Comparison of ENCODE assay signal across 1 cellular context in genomic region chr11:111330234-111330893, GRCh38.
A peak's percentile ranks its signal among the peaks of the same experiment; 100 is the strongest.
TF ChIP-seq lines count a peak whose summit lies in the region.

No MANE protein-coding gene starts in this region.

TF ChIP-seq in HepG2, 621 proteins besides CTCF, POLR2A, EP300 and RAD21 (continues in another document):
- TF ChIP-seq ZBTB7A (CRISPR knock-in tag; IDR thresholded peaks at IDR 0.05) (0 out of 2 replicates have a peak, but pooled peaks have one; percentile 20), SMAD3 (CRISPR knock-in tag; IDR thresholded peaks at IDR 0.05) (no peak), POLR2AphosphoS2 (IDR thresholded peaks at IDR 0.05; ENCODE audit: low read depth, low read length) (no peak), SOX6 (IDR thresholded peaks at IDR 0.05) (no peak), SOX6 (CRISPR knock-in tag; IDR thresholded peaks at IDR 0.05) (peak; percentile 29; the same call in 1 of the 2 replicates), ZNF12 (CRISPR knock-in tag; IDR thresholded peaks at IDR 0.05) (no peak), ZHX1 (CRISPR knock-in tag; IDR thresholded peaks at IDR 0.05; ENCODE audit: low read depth) (no peak), RXRA (CRISPR knock-in tag; IDR thresholded peaks at IDR 0.05) (peak; percentile 91), KLF15 (CRISPR knock-in tag; IDR thresholded peaks at IDR 0.05; ENCODE audit: borderline replicate concordance) (no peak), HNRNPL (IDR thresholded peaks at IDR 0.05; ENCODE audit: low read depth, low read length) (0 out of 2 replicates have a peak, but pooled peaks have one; percentile 54), KLF6 (CRISPR knock-in tag; IDR thresholded peaks at IDR 0.05) (no peak), HOXD1 (CRISPR knock-in tag; IDR thresholded peaks at IDR 0.05) (no peak), ZZZ3 (CRISPR knock-in tag; IDR thresholded peaks at IDR 0.05; ENCODE audit: borderline replicate concordance) (no peak), NBN (conservative IDR thresholded peaks at IDR 0.05) (no peak), GPN1 (CRISPR knock-in tag; IDR thresholded peaks at IDR 0.05; ENCODE audit: borderline replicate concordance) (no peak), DMAP1 (CRISPR knock-in tag; IDR thresholded peaks at IDR 0.05) (0 out of 2 replicates have a peak, but pooled peaks have one; percentile 21), ZNF160 (CRISPR knock-in tag; IDR thresholded peaks at IDR 0.05) (no peak), CSRNP2 (CRISPR knock-in tag; conservative IDR thresholded peaks at IDR 0.05; ENCODE audit: low read depth) (no peak), ZSCAN5A (CRISPR knock-in tag; IDR thresholded peaks at IDR 0.05; ENCODE audit: borderline replicate concordance) (no peak), ZNF607 (CRISPR knock-in tag; IDR thresholded peaks at IDR 0.05; ENCODE audit: borderline replicate concordance) (no peak), CEBPB (IDR thresholded peaks at IDR 0.05; ENCODE audit: borderline replicate concordance, low read depth, low read length) (no peak), ZSCAN25 (CRISPR knock-in tag; IDR thresholded peaks at IDR 0.05) (no peak), NFAT5 (CRISPR knock-in tag; IDR thresholded peaks at IDR 0.05) (no peak), ZNF383 (CRISPR knock-in tag; IDR thresholded peaks at IDR 0.05; ENCODE audit: borderline replicate concordance) (no peak), HNF4A (CRISPR knock-in tag; IDR thresholded peaks at IDR 0.05) (peak; percentile 88), FOXJ3 (CRISPR knock-in tag; IDR thresholded peaks at IDR 0.05; ENCODE audit: borderline replicate concordance) (0 out of 2 replicates have a peak, but pooled peaks have one; percentile 44), ZNF839 (CRISPR knock-in tag; IDR thresholded peaks at IDR 0.05; ENCODE audit: borderline replicate concordance) (no peak), AFF4 (CRISPR knock-in tag; IDR thresholded peaks at IDR 0.05) (no peak), TGIF2 (CRISPR knock-in tag; IDR thresholded peaks at IDR 0.05) (no peak), ZMYM2 (CRISPR knock-in tag; IDR thresholded peaks at IDR 0.05) (0 out of 2 replicates have a peak, but pooled peaks have one; percentile 42), MYC (CRISPR knock-in tag; IDR thresholded peaks at IDR 0.05; ENCODE audit: borderline replicate concordance) (0 out of 2 replicates have a peak, but pooled peaks have one; percentile 19), POLR2G (IDR thresholded peaks at IDR 0.05; ENCODE audit: low read depth, low read length) (no peak), KMT2B (CRISPR knock-in tag; IDR thresholded peaks at IDR 0.05) (no peak), LCORL (IDR thresholded peaks at IDR 0.05) (no peak), LCORL (CRISPR knock-in tag; IDR thresholded peaks at IDR 0.05) (0 out of 2 replicates have a peak, but pooled peaks have one; percentile 29), PITX1 (CRISPR knock-in tag; IDR thresholded peaks at IDR 0.05) (0 out of 2 replicates have a peak, but pooled peaks have one; percentile 52), NR2F1 (CRISPR knock-in tag; IDR thresholded peaks at IDR 0.05) (peak in 1 of 2 experiments; percentile 36; a peak in 1 of 4 replicates)
- TF ChIP-seq, protein P1, sequence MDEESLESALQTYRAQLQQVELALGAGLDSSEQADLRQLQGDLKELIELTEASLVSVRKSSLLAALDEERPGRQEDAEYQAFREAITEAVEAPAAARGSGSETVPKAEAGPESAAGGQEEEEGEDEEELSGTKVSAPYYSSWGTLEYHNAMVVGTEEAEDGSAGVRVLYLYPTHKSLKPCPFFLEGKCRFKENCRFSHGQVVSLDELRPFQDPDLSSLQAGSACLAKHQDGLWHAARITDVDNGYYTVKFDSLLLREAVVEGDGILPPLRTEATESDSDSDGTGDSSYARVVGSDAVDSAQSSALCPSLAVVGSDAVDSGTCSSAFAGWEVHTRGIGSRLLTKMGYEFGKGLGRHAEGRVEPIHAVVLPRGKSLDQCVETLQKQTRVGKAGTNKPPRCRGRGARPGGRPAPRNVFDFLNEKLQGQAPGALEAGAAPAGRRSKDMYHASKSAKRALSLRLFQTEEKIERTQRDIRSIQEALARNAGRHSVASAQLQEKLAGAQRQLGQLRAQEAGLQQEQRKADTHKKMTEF (CRISPR knock-in tag; IDR thresholded peaks at IDR 0.05): no peak
- TF ChIP-seq, protein P2, sequence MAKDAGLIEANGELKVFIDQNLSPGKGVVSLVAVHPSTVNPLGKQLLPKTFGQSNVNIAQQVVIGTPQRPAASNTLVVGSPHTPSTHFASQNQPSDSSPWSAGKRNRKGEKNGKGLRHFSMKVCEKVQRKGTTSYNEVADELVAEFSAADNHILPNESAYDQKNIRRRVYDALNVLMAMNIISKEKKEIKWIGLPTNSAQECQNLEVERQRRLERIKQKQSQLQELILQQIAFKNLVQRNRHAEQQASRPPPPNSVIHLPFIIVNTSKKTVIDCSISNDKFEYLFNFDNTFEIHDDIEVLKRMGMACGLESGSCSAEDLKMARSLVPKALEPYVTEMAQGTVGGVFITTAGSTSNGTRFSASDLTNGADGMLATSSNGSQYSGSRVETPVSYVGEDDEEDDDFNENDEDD (CRISPR knock-in tag; IDR thresholded peaks at IDR 0.05; ENCODE audit: borderline replicate concordance): no peak
- TF ChIP-seq, protein P3, sequence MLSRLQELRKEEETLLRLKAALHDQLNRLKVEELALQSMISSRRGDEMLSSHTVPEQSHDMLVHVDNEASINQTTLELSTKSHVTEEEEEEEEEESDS (CRISPR knock-in tag; IDR thresholded peaks at IDR 0.05; ENCODE audit: borderline replicate concordance): no peak
- TF ChIP-seq, protein P4, sequence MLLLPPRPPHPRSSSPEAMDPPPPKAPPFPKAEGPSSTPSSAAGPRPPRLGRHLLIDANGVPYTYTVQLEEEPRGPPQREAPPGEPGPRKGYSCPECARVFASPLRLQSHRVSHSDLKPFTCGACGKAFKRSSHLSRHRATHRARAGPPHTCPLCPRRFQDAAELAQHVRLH (CRISPR knock-in tag; IDR thresholded peaks at IDR 0.05; ENCODE audit: borderline replicate concordance, low read depth): no peak
- TF ChIP-seq, protein P5, sequence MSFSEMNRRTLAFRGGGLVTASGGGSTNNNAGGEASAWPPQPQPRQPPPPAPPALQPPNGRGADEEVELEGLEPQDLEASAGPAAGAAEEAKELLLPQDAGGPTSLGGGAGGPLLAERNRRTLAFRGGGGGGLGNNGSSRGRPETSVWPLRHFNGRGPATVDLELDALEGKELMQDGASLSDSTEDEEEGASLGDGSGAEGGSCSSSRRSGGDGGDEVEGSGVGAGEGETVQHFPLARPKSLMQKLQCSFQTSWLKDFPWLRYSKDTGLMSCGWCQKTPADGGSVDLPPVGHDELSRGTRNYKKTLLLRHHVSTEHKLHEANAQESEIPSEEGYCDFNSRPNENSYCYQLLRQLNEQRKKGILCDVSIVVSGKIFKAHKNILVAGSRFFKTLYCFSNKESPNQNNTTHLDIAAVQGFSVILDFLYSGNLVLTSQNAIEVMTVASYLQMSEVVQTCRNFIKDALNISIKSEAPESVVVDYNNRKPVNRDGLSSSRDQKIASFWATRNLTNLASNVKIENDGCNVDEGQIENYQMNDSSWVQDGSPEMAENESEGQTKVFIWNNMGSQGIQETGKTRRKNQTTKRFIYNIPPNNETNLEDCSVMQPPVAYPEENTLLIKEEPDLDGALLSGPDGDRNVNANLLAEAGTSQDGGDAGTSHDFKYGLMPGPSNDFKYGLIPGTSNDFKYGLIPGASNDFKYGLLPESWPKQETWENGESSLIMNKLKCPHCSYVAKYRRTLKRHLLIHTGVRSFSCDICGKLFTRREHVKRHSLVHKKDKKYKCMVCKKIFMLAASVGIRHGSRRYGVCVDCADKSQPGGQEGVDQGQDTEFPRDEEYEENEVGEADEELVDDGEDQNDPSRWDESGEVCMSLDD (CRISPR knock-in tag; IDR thresholded peaks at IDR 0.05; ENCODE audit: borderline replicate concordance): no peak
